In genomic region chr11:396948-397548, GRCh38 we compare ENCODE assay signal across 1 cellular context.
TF ChIP-seq lines count a peak whose summit lies in the region.

No MANE protein-coding gene starts in this region.

TF ChIP-seq in HCT116, 20 proteins besides CTCF, POLR2A, EP300 and RAD21 (continued from another document):
- TF ChIP-seq ZBTB33 (IDR thresholded peaks at IDR 0.05; ENCODE audit: extremely low read depth, insufficient replicate concordance, low read length) (no peak), ELF1 (IDR thresholded peaks at IDR 0.05; ENCODE audit: borderline replicate concordance, low read depth) (no peak), SRF (IDR thresholded peaks at IDR 0.05; ENCODE audit: low read depth) (no peak), EGR1 (IDR thresholded peaks at IDR 0.05; ENCODE audit: low read depth) (no peak)
